In the genomic region with DNA sequence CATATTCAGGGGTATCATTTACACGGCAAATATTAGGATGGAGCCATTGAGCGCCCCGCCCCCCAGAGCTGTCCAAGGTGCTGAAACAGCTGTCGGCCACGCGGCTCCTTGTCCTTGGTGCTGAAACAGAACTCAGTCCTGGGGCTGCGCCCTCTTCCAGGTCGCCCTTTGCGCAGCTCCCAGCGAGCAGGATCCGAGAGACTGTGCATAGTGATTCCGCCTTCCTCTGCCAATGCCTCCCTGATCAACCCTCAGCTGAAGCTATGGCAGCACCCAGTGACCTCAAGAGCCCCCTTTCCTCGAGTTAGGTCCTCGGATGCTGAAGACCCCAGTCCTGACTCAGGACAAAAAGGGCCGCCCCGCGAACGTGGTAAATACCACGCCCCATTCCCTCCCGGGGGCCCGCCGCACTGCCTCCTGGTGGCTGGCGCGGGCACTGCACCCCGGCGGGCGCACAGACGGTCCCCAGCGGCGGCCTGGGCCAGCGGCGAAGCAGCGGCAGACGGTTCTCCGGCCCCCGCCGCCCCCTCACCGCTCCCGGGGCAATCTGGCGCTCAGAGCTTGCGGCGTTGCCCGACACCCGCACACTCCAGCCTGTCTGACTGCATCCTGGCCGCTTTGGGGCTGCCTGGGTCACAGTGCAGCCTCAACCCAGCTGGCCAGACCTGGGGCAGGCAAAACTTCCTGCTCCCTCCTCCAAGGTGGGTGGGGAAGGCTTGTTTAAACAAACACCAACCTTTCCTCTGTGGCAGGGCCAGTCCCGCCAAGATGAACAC, we compare ENCODE assay signal across 9 cellular contexts. TPM values are rescaled to one million over a fixed set of nuclear protein-coding genes. Genes with fewer than 3 reads are reported as not detected.
DNase-seq lines count a peak whose midpoint lies in the region; ATAC-seq and TF ChIP-seq lines count a peak whose summit lies in the region.
"Had no signal": no experiment of that assay in that cellular context is flagged by ENCODE, and none has a peak within 500 bp of the region (broad histone marks: within the 10 kb centered on the region; RNA-seq: fewer than 3 reads in every experiment).

No MANE protein-coding gene starts in this region.

- CTCF ChIA-PET in T-cell (lab: Charles Lee) = no interaction called here

- 3 to 8% (median 5%) methylated on average over 7 to 46 of the region's 46 CpGs for WGBS in adrenal gland, 4 donors

- no peak overlapping the region for H3K27ac Mint-ChIP-seq in T-cell

- no peaks in the 10 kb centered on the region for H3K27me3 ChIP-seq in adrenal gland

- peaks cover 0 to 2% (median 0%) of the 10 kb centered on the region in 3 donors for H3K4me1 Mint-ChIP-seq in T-cell

- H3K27ac ChIP-seq in adrenal gland = no peak overlapping the region
- H3K27ac ChIP-seq: tibial artery had no signal

- DNase-seq in AG09309 (ENCODE audit: low read depth) = peak; percentile 20
- DNase-seq in HPDE6-E6E7 (ENCODE audit: extremely low spot score) = peak; percentile 91
- peak; percentile 8 to 80 (median 70) for DNase-seq in T-cell
- DNase-seq in adrenal gland = peak; percentile 79 to 87 (median 86)
- peak; percentile 85 for DNase-seq in left ventricle myocardium superior
- peak; percentile 92 for DNase-seq in retina

- no peaks in the 10 kb centered on the region for H3K36me3 ChIP-seq in adrenal gland (replicated peaks in 1 of 2)
- H3K36me3 ChIP-seq: tibial artery had no signal

- no peaks in the 10 kb centered on the region for H3K36me3 Mint-ChIP-seq in T-cell

- H3K9me3 Mint-ChIP-seq in T-cell = no peaks in the 10 kb centered on the region

- intact Hi-C loops in adrenal gland (cut with DNase I) = no loop called here
- intact Hi-C loops in left ventricle myocardium superior (cut with micrococcal nuclease) = no loop called here

- H3K4me3 ChIP-seq in AG09309 (ENCODE audit: control insufficient read depth, low read depth, low read length) (no peak overlapping the region), adrenal gland (no peak overlapping the region)
- H3K4me3 ChIP-seq: tibial artery had no signal

- peaks cover 61 to 86% of the 10 kb centered on the region in 2 donors for H3K27me3 Mint-ChIP-seq in T-cell

- POLR2A ChIA-PET in T-cell (lab: Charles Lee) = no interaction called here

- H3K4me3 Mint-ChIP-seq in T-cell = no peak overlapping the region

- no peaks in the 10 kb centered on the region for H3K4me1 ChIP-seq in adrenal gland (replicated peaks in 1 of 2)

- TF ChIP-seq POLR2A in adrenal gland (IDR thresholded peaks at IDR 0.05) = no peak

- TF ChIP-seq CTCF in AG09309 (IDR thresholded peaks at IDR 0.05; ENCODE audit: control insufficient read depth, insufficient read depth, low read depth, low read length, missing control alignments) (peak; percentile 15), adrenal gland (IDR thresholded peaks at IDR 0.05) (peak in 4 of 6 experiments; percentile 26 to 50 (median 34))

- H3K9me3 ChIP-seq in adrenal gland (replicated peaks in 1 of 3) = no peaks in the 10 kb centered on the region
- H3K9me3 ChIP-seq: tibial artery had no signal

- ATAC-seq in T-cell (replicated peaks in 1 of 4) = peak; percentile 44 to 84 (median 55)
- peak; percentile 79 for ATAC-seq in left ventricle myocardium superior
- ATAC-seq in HG03045 (IDR thresholded peaks at IDR 0.05; ENCODE audit: unreplicated experiment) = no peak
- ATAC-seq in GM21576 (IDR thresholded peaks at IDR 0.05; ENCODE audit: unreplicated experiment) = no peak

RNA-seq across cellular contexts. Expression of gene SYT7, which starts 13.4 kb away (rescaled TPM):
- under 1 TPM in 3 of 5 donors, not detected in 2; 0.19 to 0.26 (median 0.20) TPM for total RNA-seq in T-cell
- 1 to 10 TPM in 4 of 8 donors, under 1 TPM in 3, not detected in 1; 0.09 to 6.0 (median 1.1) TPM for total RNA-seq in adrenal gland
- polyA plus RNA-seq in adrenal gland = 1 to 10 TPM; 1.4 to 6.8 (median 6.5) TPM
- 32.5 TPM for total RNA-seq in left ventricle myocardium superior

RNA-seq across cellular contexts. Expression of gene LRRC10B, which starts 58.9 kb away (rescaled TPM):
- total RNA-seq in T-cell (under 1 TPM in 1 of 5 donors, not detected in 4; 0.21 TPM), adrenal gland (1 to 10 TPM in 3 of 8 donors, under 1 TPM in 2, not detected in 3; 0.11 to 2.2 (median 1.6) TPM), left ventricle myocardium superior (0.45 TPM)
- polyA plus RNA-seq in adrenal gland = 1 to 10 TPM in 2 of 3 donors, under 1 TPM in 1; 0.97 to 2.6 (median 1.1) TPM

Comparison
In these comparisons a context has a peak if more than half of its experiments do, and no peak if none do; other contexts are left out.
1. DNase-seq: peak in every context shown above with its lines; median percentile 92 in retina; 91 in HPDE6-E6E7; 86 in adrenal gland; 85 in left ventricle myocardium superior; 70 in T-cell; 20 in AG09309.
2. ATAC-seq: peak in T-cell (4 of 4) and left ventricle myocardium superior (single experiment); none in HG03045 (single experiment) and GM21576 (single experiment).